2 cellular contexts compared by ENCODE assay signal in the genomic region with DNA sequence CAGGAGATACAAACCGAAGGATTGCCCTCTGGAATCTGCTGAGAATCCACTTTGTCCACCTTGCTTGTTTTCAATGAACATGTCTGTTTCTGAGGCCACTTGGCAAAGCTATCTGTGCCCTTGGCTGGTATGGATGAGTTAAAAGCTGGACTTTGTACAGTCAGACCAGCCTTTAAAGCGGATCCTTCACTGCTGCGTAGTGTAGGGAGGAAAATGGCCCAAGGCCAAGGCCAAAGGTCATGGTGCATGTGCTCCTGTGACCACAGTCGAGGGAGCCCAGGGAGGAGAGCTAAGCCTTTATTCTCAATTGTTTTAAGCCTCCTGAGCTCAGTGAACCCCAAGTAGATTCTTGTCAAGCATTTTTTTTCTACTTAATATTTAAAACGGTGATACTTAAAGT.
TF ChIP-seq lines count a peak whose summit lies in the region.

No MANE protein-coding gene starts in this region.

TF ChIP-seq in IMR-90, 13 proteins besides CTCF, POLR2A, EP300 and RAD21:
- no peak for TF ChIP-seq RFX5 (IDR thresholded peaks at IDR 0.05; ENCODE audit: low read depth, low read length)
- TF ChIP-seq MAFK (IDR thresholded peaks at IDR 0.05; ENCODE audit: low read depth, low read length): no peak
- no peak for TF ChIP-seq RCOR1 (IDR thresholded peaks at IDR 0.05; ENCODE audit: insufficient replicate concordance, low read length)
- no peak for TF ChIP-seq CEBPB (IDR thresholded peaks at IDR 0.05; ENCODE audit: low read depth, low read length)
- no peak for TF ChIP-seq FOS (IDR thresholded peaks at IDR 0.05; ENCODE audit: low read depth, low read length)
- TF ChIP-seq CHD1 (IDR thresholded peaks at IDR 0.05; ENCODE audit: low read depth, low read length): no peak
- no peak for TF ChIP-seq MXI1 (IDR thresholded peaks at IDR 0.05; ENCODE audit: borderline replicate concordance, low read depth, low read length)
- TF ChIP-seq ELK1 (IDR thresholded peaks at IDR 0.05; ENCODE audit: borderline replicate concordance, low read depth, low read length): no peak
- TF ChIP-seq BHLHE40 (IDR thresholded peaks at IDR 0.05; ENCODE audit: low read depth, low read length): no peak
- TF ChIP-seq SMC3 (IDR thresholded peaks at IDR 0.05; ENCODE audit: low read depth, low read length): no peak
- no peak for TF ChIP-seq NFE2L2 (IDR thresholded peaks at IDR 0.05; ENCODE audit: low read depth, low read length)
- TF ChIP-seq USF2 (IDR thresholded peaks at IDR 0.05; ENCODE audit: low read depth, low read length): no peak
- TF ChIP-seq MAZ (IDR thresholded peaks at IDR 0.05; ENCODE audit: borderline replicate concordance, low read depth, low read length): no peak

TF ChIP-seq in HepG2, 621 proteins besides CTCF, POLR2A, EP300 and RAD21 (continues in another document):
- no peak for TF ChIP-seq ZNF569 (CRISPR knock-in tag; IDR thresholded peaks at IDR 0.05; ENCODE audit: borderline replicate concordance)
- TF ChIP-seq ZNF747 (CRISPR knock-in tag; IDR thresholded peaks at IDR 0.05; ENCODE audit: borderline replicate concordance): no peak
- no peak for TF ChIP-seq ZMYM2 (CRISPR knock-in tag; IDR thresholded peaks at IDR 0.05)
- TF ChIP-seq NR2F2 (IDR thresholded peaks at IDR 0.05; ENCODE audit: borderline replicate concordance, low read depth): 0 out of 2 replicates have a peak, but pooled peaks have one; percentile 46
- no peak for TF ChIP-seq CHD2 (IDR thresholded peaks at IDR 0.05; ENCODE audit: low read depth, low read length)
- TF ChIP-seq ZSCAN29 (CRISPR knock-in tag; conservative IDR thresholded peaks at IDR 0.05): no peak
- no peak for TF ChIP-seq ZNF407 (CRISPR knock-in tag; IDR thresholded peaks at IDR 0.05; ENCODE audit: not compliant biosample characterization)
- TF ChIP-seq ZNF33A (CRISPR knock-in tag; IDR thresholded peaks at IDR 0.05; ENCODE audit: borderline replicate concordance): no peak
- peak; percentile 83 for TF ChIP-seq NR2F6 (IDR thresholded peaks at IDR 0.05)
- TF ChIP-seq NR2F6 (CRISPR knock-in tag; IDR thresholded peaks at IDR 0.05): peak; percentile 79
- TF ChIP-seq RCOR2 (CRISPR knock-in tag; IDR thresholded peaks at IDR 0.05): no peak
- TF ChIP-seq ZNF556 (CRISPR knock-in tag; IDR thresholded peaks at IDR 0.05; ENCODE audit: borderline replicate concordance): no peak
- no peak for TF ChIP-seq ZXDC (CRISPR knock-in tag; IDR thresholded peaks at IDR 0.05)
- TF ChIP-seq ZKSCAN5 (CRISPR knock-in tag; IDR thresholded peaks at IDR 0.05): no peak
- TF ChIP-seq ZNF792 (CRISPR knock-in tag; IDR thresholded peaks at IDR 0.05): no peak
- no peak for TF ChIP-seq ZNF3 (CRISPR knock-in tag; IDR thresholded peaks at IDR 0.05)
- TF ChIP-seq TRIM22 (IDR thresholded peaks at IDR 0.05): no peak
- TF ChIP-seq ZNF644 (CRISPR knock-in tag; IDR thresholded peaks at IDR 0.05; ENCODE audit: low read depth): peak; percentile 82
- TF ChIP-seq ZNF354B (CRISPR knock-in tag; IDR thresholded peaks at IDR 0.05): no peak
- no peak for TF ChIP-seq ZNF557 (CRISPR knock-in tag; IDR thresholded peaks at IDR 0.05)
- TF ChIP-seq, protein P1, sequence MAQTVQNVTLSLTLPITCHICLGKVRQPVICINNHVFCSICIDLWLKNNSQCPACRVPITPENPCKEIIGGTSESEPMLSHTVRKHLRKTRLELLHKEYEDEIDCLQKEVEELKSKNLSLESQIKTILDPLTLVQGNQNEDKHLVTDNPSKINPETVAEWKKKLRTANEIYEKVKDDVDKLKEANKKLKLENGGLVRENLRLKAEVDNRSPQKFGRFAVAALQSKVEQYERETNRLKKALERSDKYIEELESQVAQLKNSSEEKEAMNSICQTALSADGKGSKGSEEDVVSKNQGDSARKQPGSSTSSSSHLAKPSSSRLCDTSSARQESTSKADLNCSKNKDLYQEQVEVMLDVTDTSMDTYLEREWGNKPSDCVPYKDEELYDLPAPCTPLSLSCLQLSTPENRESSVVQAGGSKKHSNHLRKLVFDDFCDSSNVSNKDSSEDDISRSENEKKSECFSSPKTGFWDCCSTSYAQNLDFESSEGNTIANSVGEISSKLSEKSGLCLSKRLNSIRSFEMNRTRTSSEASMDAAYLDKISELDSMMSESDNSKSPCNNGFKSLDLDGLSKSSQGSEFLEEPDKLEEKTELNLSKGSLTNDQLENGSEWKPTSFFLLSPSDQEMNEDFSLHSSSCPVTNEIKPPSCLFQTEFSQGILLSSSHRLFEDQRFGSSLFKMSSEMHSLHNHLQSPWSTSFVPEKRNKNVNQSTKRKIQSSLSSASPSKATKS (CRISPR knock-in tag; IDR thresholded peaks at IDR 0.05): no peak
- TF ChIP-seq, protein P2, sequence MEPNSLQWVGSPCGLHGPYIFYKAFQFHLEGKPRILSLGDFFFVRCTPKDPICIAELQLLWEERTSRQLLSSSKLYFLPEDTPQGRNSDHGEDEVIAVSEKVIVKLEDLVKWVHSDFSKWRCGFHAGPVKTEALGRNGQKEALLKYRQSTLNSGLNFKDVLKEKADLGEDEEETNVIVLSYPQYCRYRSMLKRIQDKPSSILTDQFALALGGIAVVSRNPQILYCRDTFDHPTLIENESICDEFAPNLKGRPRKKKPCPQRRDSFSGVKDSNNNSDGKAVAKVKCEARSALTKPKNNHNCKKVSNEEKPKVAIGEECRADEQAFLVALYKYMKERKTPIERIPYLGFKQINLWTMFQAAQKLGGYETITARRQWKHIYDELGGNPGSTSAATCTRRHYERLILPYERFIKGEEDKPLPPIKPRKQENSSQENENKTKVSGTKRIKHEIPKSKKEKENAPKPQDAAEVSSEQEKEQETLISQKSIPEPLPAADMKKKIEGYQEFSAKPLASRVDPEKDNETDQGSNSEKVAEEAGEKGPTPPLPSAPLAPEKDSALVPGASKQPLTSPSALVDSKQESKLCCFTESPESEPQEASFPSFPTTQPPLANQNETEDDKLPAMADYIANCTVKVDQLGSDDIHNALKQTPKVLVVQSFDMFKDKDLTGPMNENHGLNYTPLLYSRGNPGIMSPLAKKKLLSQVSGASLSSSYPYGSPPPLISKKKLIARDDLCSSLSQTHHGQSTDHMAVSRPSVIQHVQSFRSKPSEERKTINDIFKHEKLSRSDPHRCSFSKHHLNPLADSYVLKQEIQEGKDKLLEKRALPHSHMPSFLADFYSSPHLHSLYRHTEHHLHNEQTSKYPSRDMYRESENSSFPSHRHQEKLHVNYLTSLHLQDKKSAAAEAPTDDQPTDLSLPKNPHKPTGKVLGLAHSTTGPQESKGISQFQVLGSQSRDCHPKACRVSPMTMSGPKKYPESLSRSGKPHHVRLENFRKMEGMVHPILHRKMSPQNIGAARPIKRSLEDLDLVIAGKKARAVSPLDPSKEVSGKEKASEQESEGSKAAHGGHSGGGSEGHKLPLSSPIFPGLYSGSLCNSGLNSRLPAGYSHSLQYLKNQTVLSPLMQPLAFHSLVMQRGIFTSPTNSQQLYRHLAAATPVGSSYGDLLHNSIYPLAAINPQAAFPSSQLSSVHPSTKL (CRISPR knock-in tag; IDR thresholded peaks at IDR 0.05): peak; percentile 43
- no peak for TF ChIP-seq ZNF7 (CRISPR knock-in tag; IDR thresholded peaks at IDR 0.05)
- peak; percentile 82 for TF ChIP-seq HNF4A (CRISPR knock-in tag; IDR thresholded peaks at IDR 0.05)
- no peak for TF ChIP-seq ZFP90 (CRISPR knock-in tag; IDR thresholded peaks at IDR 0.05; ENCODE audit: borderline replicate concordance)
- TF ChIP-seq MAX (IDR thresholded peaks at IDR 0.05): peak; percentile 72
- no peak for TF ChIP-seq CBX2 (IDR thresholded peaks at IDR 0.05; ENCODE audit: low read depth, low read length)
- no peak for TF ChIP-seq CBX2 (CRISPR knock-in tag; IDR thresholded peaks at IDR 0.05; ENCODE audit: low read depth)
- TF ChIP-seq NCOA5 (CRISPR knock-in tag; IDR thresholded peaks at IDR 0.05): no peak
- no peak for TF ChIP-seq ZNF770 (CRISPR knock-in tag; IDR thresholded peaks at IDR 0.05)
